ENCODE assay signal across 8 cellular contexts in the genomic region with DNA sequence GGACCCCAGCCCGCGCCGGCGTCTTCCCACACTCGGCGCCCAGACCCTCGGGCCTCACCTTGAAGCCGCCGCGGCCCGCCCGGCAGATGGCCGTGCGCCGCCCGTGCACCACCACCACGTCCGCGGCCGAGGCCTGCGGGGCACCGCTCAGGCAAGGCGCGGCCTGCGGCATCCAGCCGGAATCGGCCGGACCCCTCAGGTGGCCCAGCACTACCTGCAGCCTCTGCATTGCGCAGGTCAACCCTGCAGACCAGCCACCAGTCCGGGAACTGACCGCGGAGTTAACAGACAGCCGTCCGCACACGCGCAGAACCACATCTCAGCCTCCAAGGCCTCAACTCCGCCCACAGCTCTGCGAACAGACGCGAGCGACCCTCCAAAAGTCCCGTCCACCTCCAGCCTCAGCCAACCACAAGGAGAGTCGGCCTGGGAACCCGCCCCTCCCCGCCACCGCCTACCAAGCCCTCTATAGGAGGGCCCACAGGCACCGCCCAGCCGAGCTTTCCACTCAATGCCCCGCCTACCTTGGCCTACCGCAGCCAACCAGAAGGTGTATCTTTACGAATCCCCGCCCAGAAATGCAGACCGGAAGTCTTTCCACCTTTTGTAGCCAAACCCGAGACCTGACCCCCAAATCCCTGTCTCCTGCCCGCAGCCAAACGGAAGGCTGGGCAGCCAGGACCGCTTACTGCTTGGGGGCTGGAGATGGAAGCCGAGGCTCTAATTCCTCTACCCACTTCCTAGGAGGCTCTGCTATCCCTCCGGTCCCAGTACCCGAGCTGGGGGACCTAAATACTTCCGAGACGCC. TPM values are rescaled to one million over a fixed set of nuclear protein-coding genes. Genes with fewer than 3 reads are reported as not detected.
A peak's percentile ranks its signal among the peaks of the same experiment; 100 is the strongest.
DNase-seq lines count a peak whose midpoint lies in the region; ATAC-seq and TF ChIP-seq lines count a peak whose summit lies in the region.

Gene ACAA1, minus strand, starts transcription at position 321 of the 808 bp plus-strand sequence. Its CDS starts 92 bp downstream, at position 229.

- H3K27ac ChIP-seq in C4-2B: peak within 1 kb of the TSS; percentile 96
- peak within 1 kb of the TSS; percentile 96 to 98 for H3K27ac ChIP-seq in left lung

- peak within 1 kb of the TSS; percentile 96 for H3K4me3 Mint-ChIP-seq in dendritic cell treated with granulocyte-macrophage colony-stimulating factor and Interleukin-4, amounts not matched to agents 40 ng/mL and 50 ng/mL, for 4 days

- TF ChIP-seq CTCF in C4-2B (conservative IDR thresholded peaks at IDR 0.05) (no peak), left lung (IDR thresholded peaks at IDR 0.05) (peak in 1 of 2 donors; percentile 17)

- H3K9me3 ChIP-seq in left lung: no peaks in the 10 kb centered on the region

- H3K4me3 ChIP-seq in left lung: peak within 1 kb of the TSS; percentile 89 to 97

- DNase-seq in NCI-H774 (lab: John Stamatoyannopoulos, UW): peak; percentile 89
- DNase-seq in activated CD4-positive, alpha-beta T cell treated with anti-CD3 and anti-CD28 coated beads, Interleukin-2, amount 50 U/mL, for 4 hours: peak; percentile 96 to 97
- DNase-seq in left lung: peak; percentile 99 to 100
- peak; percentile 94 to 97 for DNase-seq in stimulated activated CD4-positive, alpha-beta T cell treated with anti-CD3 and anti-CD28 coated beads, Interleukin-2, amount 100 ng/mL, for 48 hours

- peaks cover 34 to 71% of the 10 kb centered on the region in 2 donors for H3K4me1 ChIP-seq in left lung

- H3K27me3 ChIP-seq in left lung: no peaks in the 10 kb centered on the region

- H3K36me3 Mint-ChIP-seq in dendritic cell treated with granulocyte-macrophage colony-stimulating factor and Interleukin-4, amounts not matched to agents 40 ng/mL and 50 ng/mL, for 4 days (ENCODE audit: low read depth): peaks cover 76% of the 10 kb centered on the region

- ATAC-seq in GM19395 (IDR thresholded peaks at IDR 0.05; ENCODE audit: unreplicated experiment): peak; percentile 87
- ATAC-seq in HG03565 (IDR thresholded peaks at IDR 0.05; ENCODE audit: unreplicated experiment): peak; percentile 82
- peak; percentile 93 for ATAC-seq in left lung

- peak within 1 kb of the TSS; percentile 98 for H3K27ac Mint-ChIP-seq in dendritic cell treated with granulocyte-macrophage colony-stimulating factor and Interleukin-4, amounts not matched to agents 40 ng/mL and 50 ng/mL, for 4 days

- peaks cover 82% of the 10 kb centered on the region for H3K4me1 Mint-ChIP-seq in dendritic cell treated with granulocyte-macrophage colony-stimulating factor and Interleukin-4, amounts not matched to agents 40 ng/mL and 50 ng/mL, for 4 days (ENCODE audit: low read depth)

- H3K36me3 ChIP-seq in left lung: peaks cover 0 to 42% of the 10 kb centered on the region in 2 donors

- intact Hi-C loops in dendritic cell treated with granulocyte-macrophage colony-stimulating factor and Interleukin-4, amounts not matched to agents 40 ng/mL and 50 ng/mL, for 4 days (cut with micrococcal nuclease): loop anchor here (1.0 to 5.0 kb wide), 3 partner anchors 28 to 1245 kb away; partner anchors contain the start of genes OXSR1, SLC25A38 and XYLB
- intact Hi-C loops in left lung (cut with DNase I): loop anchor here in 1 of 2 donors (10.0 kb wide), 1 partner anchor 88 kb away; no protein-coding TSS in a partner anchor

- no peaks in the 10 kb centered on the region for H3K27me3 Mint-ChIP-seq in dendritic cell treated with granulocyte-macrophage colony-stimulating factor and Interleukin-4, amounts not matched to agents 40 ng/mL and 50 ng/mL, for 4 days

- no peaks in the 10 kb centered on the region for H3K9me3 Mint-ChIP-seq in dendritic cell treated with granulocyte-macrophage colony-stimulating factor and Interleukin-4, amounts not matched to agents 40 ng/mL and 50 ng/mL, for 4 days

RNA-seq across cellular contexts. Expression of gene ACAA1, which starts in this region (rescaled TPM):
- total RNA-seq in left lung: 100 to 1,000 TPM in 1 of 2 donors, 10 to 100 TPM in 1; 97.5 to 106 TPM

Comparison
In these comparisons a context has a peak if more than half of its experiments do, and no peak if none do; other contexts are left out.
1. Peak in every context shown above with its lines: DNase-seq, ATAC-seq, H3K4me3 ChIP-seq and H3K27ac ChIP-seq.